Comparison of ENCODE assay signal across 1 cellular context in the genomic region with DNA sequence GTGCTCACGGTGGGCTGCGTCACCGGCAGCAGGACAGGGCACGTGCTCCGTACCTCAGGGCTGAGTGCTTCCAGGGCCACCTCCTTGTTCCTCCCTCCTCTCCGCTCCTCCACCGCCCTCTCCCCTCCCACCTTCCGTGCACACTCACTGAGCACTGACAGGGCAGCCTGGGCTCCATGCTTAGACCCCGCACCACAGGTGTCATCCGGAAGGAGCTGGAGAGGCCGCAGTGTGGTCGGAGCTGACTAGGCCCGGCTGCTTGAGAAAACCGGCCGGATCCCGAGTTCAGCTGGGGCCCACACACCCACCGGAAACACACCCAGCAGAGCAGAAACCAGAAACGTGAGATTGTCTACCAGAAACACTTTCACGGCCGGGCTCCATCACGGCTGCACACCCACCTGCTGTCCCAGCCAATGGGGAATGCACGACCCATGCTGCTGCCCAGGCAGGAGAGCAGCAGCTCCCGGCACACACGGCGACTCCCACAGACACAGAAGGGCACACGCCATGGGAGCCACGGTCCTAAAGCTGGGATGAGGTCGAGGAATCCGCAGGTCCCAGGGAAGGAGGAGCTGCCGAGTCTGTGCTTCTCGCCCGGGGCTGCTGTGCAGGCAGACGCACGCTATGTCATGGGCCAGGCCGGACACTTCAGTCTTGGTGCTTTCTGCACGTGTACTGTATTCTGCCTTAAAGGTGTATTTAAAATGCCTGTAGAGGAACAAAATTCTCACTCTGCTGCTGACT.
TF ChIP-seq lines count a peak whose summit lies in the region.

No MANE protein-coding gene starts in this region.

TF ChIP-seq in HepG2, 621 proteins besides CTCF, POLR2A, EP300 and RAD21:
- TF ChIP-seq HNRNPLL (IDR thresholded peaks at IDR 0.05; ENCODE audit: low read depth, low read length, poor library complexity, severe bottlenecking) (peak; percentile 4), ZNF530 (CRISPR knock-in tag; IDR thresholded peaks at IDR 0.05; ENCODE audit: low read depth) (no peak)
TF ChIP-seq in HepG2: peak in this region for 1.
